8 cellular contexts compared by ENCODE assay signal in genomic region chr5:132385321-132386105, GRCh38. TPM values are rescaled to one million over a fixed set of nuclear protein-coding genes. Genes with fewer than 3 reads are reported as not detected.
DNase-seq lines count a peak whose midpoint lies in the region; ATAC-seq and TF ChIP-seq lines count a peak whose summit lies in the region.

No MANE protein-coding gene starts in this region.

- peaks cover 58% of the 10 kb centered on the region for H3K4me1 Mint-ChIP-seq in mesothelial cell of epicardium

- peaks cover 7% of the 10 kb centered on the region for H3K36me3 Mint-ChIP-seq in mesothelial cell of epicardium

- TF ChIP-seq CTCF in AG10803 (conservative IDR thresholded peaks at IDR 0.05; ENCODE audit: low read length): peak; percentile 88
- peak; percentile 23 for TF ChIP-seq CTCF in mesothelial cell of epicardium (IDR thresholded peaks at IDR 0.05; ENCODE audit: unreplicated experiment)

- ATAC-seq in GM18867 (IDR thresholded peaks at IDR 0.05; ENCODE audit: unreplicated experiment): peak; percentile 42
- no peak for ATAC-seq in GM21528 (IDR thresholded peaks at IDR 0.05; ENCODE audit: low FRiP score, unreplicated experiment)

- H3K4me3 Mint-ChIP-seq in mesothelial cell of epicardium: no peak overlapping the region

- H3K27me3 Mint-ChIP-seq in mesothelial cell of epicardium (ENCODE audit: low read depth): no peaks in the 10 kb centered on the region

- DNase-seq in AG10803 (ENCODE audit: low read depth): peak; percentile 66
- peak; percentile 16 for DNase-seq in NCI-H2107 (lab: John Stamatoyannopoulos, UW)
- peak; percentile 55 to 65 for DNase-seq in activated CD4-positive, alpha-beta T cell treated with anti-CD3 and anti-CD28 coated beads, Interleukin-2, amount 50 U/mL, for 4 hours
- peak; percentile 48 for DNase-seq in ecto neural progenitor cell (ENCODE audit: low spot score)
- DNase-seq in mesothelial cell of epicardium (ENCODE audit: low spot score in 2 of 2, unreplicated experiment in 2 of 2): no peak
- DNase-seq in stimulated activated CD8-positive, alpha-beta memory T cell treated with anti-CD3 and anti-CD28 coated beads, Interleukin-4, amount 100 ng/mL, for 48 hours: peak; percentile 68

- H3K27ac Mint-ChIP-seq in mesothelial cell of epicardium: peak overlapping the region; percentile 94

- no peak overlapping the region for H3K4me3 ChIP-seq in AG10803 (ENCODE audit: low read length)

- H3K9me3 Mint-ChIP-seq in mesothelial cell of epicardium: no peaks in the 10 kb centered on the region

RNA-seq across cellular contexts. Expression of gene SLC22A5, which starts 16.0 kb away (rescaled TPM):
- 27.7 to 31.1 TPM (median 30.8 TPM) in 3 replicates for total RNA-seq in mesothelial cell of epicardium

Comparison
In these comparisons a context has a peak if more than half of its experiments do, and no peak if none do; other contexts are left out.
1. DNase-seq: peak in AG10803 (single experiment), NCI-H2107 (single experiment), activated CD4-positive, alpha-beta T cell treated with anti-CD3 and anti-CD28 coated beads, Interleukin-2, amount 50 U/mL, for 4 hours (2 of 2), ecto neural progenitor cell (single experiment) and stimulated activated CD8-positive, alpha-beta memory T cell treated with anti-CD3 and anti-CD28 coated beads, Interleukin-4, amount 100 ng/mL, for 48 hours (single experiment); none in mesothelial cell of epicardium (0 of 2).